In the genomic region with DNA sequence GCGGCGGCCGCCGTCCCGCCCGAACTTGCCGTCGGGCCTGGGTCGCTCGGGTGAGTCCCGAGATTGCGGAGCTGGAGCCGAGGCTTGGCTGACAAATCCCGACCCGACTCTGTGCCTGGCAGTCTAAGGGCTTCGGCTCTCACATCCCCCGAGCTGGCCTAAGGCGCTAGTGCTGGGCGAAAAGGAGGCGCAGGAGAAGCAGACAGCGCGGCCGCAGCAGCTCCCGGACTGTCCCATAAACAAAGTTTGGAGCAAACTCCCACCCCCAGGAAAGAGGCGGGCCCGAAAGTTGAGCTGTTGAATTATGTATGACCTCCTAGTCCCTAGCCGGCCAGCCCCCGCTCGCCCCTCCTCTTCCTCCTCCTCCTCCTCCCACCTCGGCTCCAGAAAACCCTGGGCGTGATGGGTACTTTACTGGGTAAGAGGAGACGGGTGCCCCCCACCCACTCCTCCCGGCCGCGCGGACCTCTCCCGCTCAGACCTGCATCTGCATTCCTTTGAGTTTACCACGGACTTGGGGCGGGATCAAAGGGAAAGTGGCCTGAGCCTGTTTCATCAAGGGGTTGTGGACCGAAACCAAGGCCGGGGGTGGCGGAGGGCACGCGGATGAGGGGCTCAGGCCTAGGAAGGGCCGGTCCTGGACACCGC, we compare ENCODE assay signal across 8 cellular contexts. TPM values are rescaled to one million over a fixed set of nuclear protein-coding genes. Genes with fewer than 3 reads are reported as not detected.
DNase-seq lines count a peak whose midpoint lies in the region; ATAC-seq and TF ChIP-seq lines count a peak whose summit lies in the region.

A gene (minus strand): TSS at position 230 of the 648 bp plus-strand sequence. CDS start 719 bp downstream, outside the sequence.

- ATAC-seq in lung (ENCODE audit: insufficient read depth, low FRiP score) = peak; percentile 83
- ATAC-seq in stimulated activated naive CD8-positive, alpha-beta T cell treated with anti-CD3 and anti-CD28 coated beads, Interleukin-15, Interleukin-2, amounts not matched to agents 100 U/mL and 50 U/mL, for 24 hours = peak; percentile 62

- peak within 1 kb of the TSS; percentile 96 to 98 for H3K27ac ChIP-seq in lung (ENCODE audit: low read depth in 1 of 2, low read length in 1 of 2)

- DNase-seq in GM13976 (ENCODE audit: low spot score) (peak; percentile 85), H7 (peak; percentile 96), LoVo (ENCODE audit: low spot score) (peak; percentile 89), lung (ENCODE audit: low spot score) (peak; percentile 94)
- peak; percentile 40 for DNase-seq in activated CD4-positive, alpha-beta T cell treated with anti-CD3 and anti-CD28 coated beads for 48 hours
- DNase-seq in stimulated activated naive CD8-positive, alpha-beta T cell treated with anti-CD3 and anti-CD28 coated beads, Interleukin-15, Interleukin-2, amounts not matched to agents 100 U/mL and 50 U/mL, for 24 hours = peak; percentile 44
- no peak for DNase-seq in effector CD8-positive, alpha-beta T cell (lab: John Stamatoyannopoulos, UW)

- no peak for TF ChIP-seq CTCF in GM13976 (IDR thresholded peaks at IDR 0.05; ENCODE audit: borderline replicate concordance, control extremely low read depth, extremely low read depth, insufficient read depth, missing control alignments)
- TF ChIP-seq CTCF in lung (IDR thresholded peaks at IDR 0.05; ENCODE audit: control extremely low read depth, extremely low read depth) = no peak

- H3K36me3 ChIP-seq in H7 (replicated peaks; ENCODE audit: control insufficient read depth, insufficient read depth, low read length) (no peaks in the 10 kb centered on the region), lung (ENCODE audit: control insufficient read depth in 2 of 2, insufficient read depth in 2 of 2, low read length in 2 of 2) (no peaks in the 10 kb centered on the region)

- H3K4me1 ChIP-seq in lung (ENCODE audit: control insufficient read depth in 2 of 2, insufficient read depth in 2 of 2, low read length in 2 of 2) = peaks cover 5% of the 10 kb centered on the region in 2 donors

- in situ Hi-C loops in GM13976 (cut with MboI; ENCODE audit: low sequenced_read_pairs, unreplicated experiment) = no loop called here
- in situ Hi-C loops in endometrial microvascular endothelial cells (cut with HindIII; ENCODE audit: inconsistent ontology term, low pct_unique_long_range_greater_than_20kb, low sequenced_read_pairs) = no loop called here

- H3K4me3 ChIP-seq in H7 (ENCODE audit: insufficient read depth, low read depth, low read length) (peak within 1 kb of the TSS; percentile 89), lung (peak within 1 kb of the TSS; percentile 89)

- 0 to 1% methylated on average over 43 to 46 of the region's 46 CpGs for WGBS in lung, 2 donors

- H3K27me3 ChIP-seq in H7 (ENCODE audit: control insufficient read depth, insufficient read depth, low read length) (no peaks in the 10 kb centered on the region), lung (ENCODE audit: control insufficient read depth, insufficient read depth) (no peaks in the 10 kb centered on the region)

- H3K9me3 ChIP-seq in lung (ENCODE audit: control insufficient read depth in 2 of 2, insufficient read depth in 1 of 2, low read length in 1 of 2) = peaks cover 0 to 4% of the 10 kb centered on the region in 2 donors

RNA-seq across cellular contexts. Expression of the gene that starts here (rescaled TPM):
- 14.1 and 22.0 TPM in 2 replicates for total RNA-seq in H7 (2014; rRNA removed; shearing (Covaris generic))
- total RNA-seq in endometrial microvascular endothelial cells (ENCODE audit: inconsistent ontology term) (77.3 TPM), lung (100 to 1,000 TPM in 1 of 2 donors, 10 to 100 TPM in 1; 88.9 to 186 TPM)
- polyA plus RNA-seq in lung = 10 to 100 TPM; 29.3 to 37.9 TPM
